9 cellular contexts compared by ENCODE assay signal in the genomic region with DNA sequence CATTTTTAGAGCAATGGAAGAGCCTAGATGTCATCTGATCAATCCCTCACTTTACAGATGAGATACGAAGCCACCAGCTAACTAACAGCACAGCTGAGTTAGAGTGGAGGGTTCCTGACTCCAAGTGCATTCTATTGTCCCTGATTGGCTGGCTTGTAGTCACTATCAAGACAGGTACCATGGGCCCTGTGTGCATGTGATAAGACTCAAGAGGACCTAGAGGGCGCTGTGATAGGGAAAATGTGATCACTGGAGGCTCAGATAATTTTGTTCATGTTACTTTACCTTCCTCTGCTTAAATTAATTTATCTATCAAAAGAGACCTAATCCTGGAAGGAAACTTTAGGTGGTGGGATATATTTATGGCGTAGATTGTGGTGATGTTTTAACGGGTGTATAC. TPM values are rescaled to one million over a fixed set of nuclear protein-coding genes. Genes with fewer than 3 reads are reported as not detected.
DNase-seq lines count a peak whose midpoint lies in the region; ATAC-seq and TF ChIP-seq lines count a peak whose summit lies in the region.
"Had no signal": no experiment of that assay in that cellular context is flagged by ENCODE, and none has a peak within 500 bp of the region (broad histone marks: within the 10 kb centered on the region; RNA-seq: fewer than 3 reads in every experiment).

No MANE protein-coding gene starts in this region.

- TF ChIP-seq CTCF in WTC11 (IDR thresholded peaks at IDR 0.05) (peak; percentile 42), mucosa of descending colon (IDR thresholded peaks at IDR 0.05) (no peak)

- POLR2A ChIA-PET in WTC11 (lab: Charles Lee) = no interaction called here

- ATAC-seq in WTC11 (peak; percentile 100), mucosa of descending colon (peak; percentile 82), GM21515 (IDR thresholded peaks at IDR 0.05; ENCODE audit: unreplicated experiment) (no peak), GM19023 (IDR thresholded peaks at IDR 0.05; ENCODE audit: unreplicated experiment) (no peak)

- no peaks in the 10 kb centered on the region; the same call in 1 of the 2 replicates for H3K27me3 Mint-ChIP-seq in WTC11 (ENCODE audit: low read depth)

- peaks cover 10% of the 10 kb centered on the region for H3K36me3 Mint-ChIP-seq in WTC11

- DNase-seq in DMS53 (lab: John Stamatoyannopoulos, UW) (peak; percentile 34), DMS53 treated with DMSO at 0.1 percent for 48 hours (lab: John Stamatoyannopoulos, UW; ENCODE audit: unreplicated experiment) (no peak), HUDEP-2 (lab: John Stamatoyannopoulos, UW; ENCODE audit: unreplicated experiment in 76 of 76) (peak in 50 of 76 experiments; percentile 2 to 79 (median 32)), WTC11 (ENCODE audit: low spot score) (peak; percentile 43), mucosa of descending colon (no peak), NK-92 (lab: John Stamatoyannopoulos, UW; ENCODE audit: unreplicated experiment) (no peak)

- no peak overlapping the region for H3K4me3 Mint-ChIP-seq in WTC11

- no peaks in the 10 kb centered on the region for H3K36me3 ChIP-seq in mucosa of descending colon (ENCODE audit: low read depth)
- H3K36me3 ChIP-seq: HAP-1 had no signal

- no peaks in the 10 kb centered on the region for H3K4me1 Mint-ChIP-seq in WTC11

- peaks cover 4% of the 10 kb centered on the region for H3K4me1 ChIP-seq in mucosa of descending colon (ENCODE audit: low read depth)
- H3K4me1 ChIP-seq: HAP-1 had no signal

- intact Hi-C loops in mucosa of descending colon (cut with DNase I, micrococcal nuclease) = no loop called here

- H3K9me3 ChIP-seq in mucosa of descending colon = no peaks in the 10 kb centered on the region
- H3K9me3 ChIP-seq: HAP-1 had no signal

- no peak overlapping the region for H3K27ac Mint-ChIP-seq in WTC11

- peaks cover 27% of the 10 kb centered on the region for H3K9me3 Mint-ChIP-seq in WTC11

- H3K4me3 ChIP-seq in mucosa of descending colon = no peak overlapping the region
- H3K4me3 ChIP-seq: HAP-1 had no signal

- CTCF ChIA-PET in WTC11 (lab: Charles Lee) = interaction anchor here (0.5 to 1.0 kb wide), 19 partner anchors 8 to 218 kb away, joined by 3 to 8 read pairs (median 4); partner anchors contain the start of genes SNAPC3 and TTC39B

TF ChIP-seq in WTC11, 78 proteins besides CTCF, POLR2A, EP300 and RAD21:
- TF ChIP-seq ATF1 (CRISPR knock-in tag; IDR thresholded peaks at IDR 0.05) (no peak), NFYB (CRISPR knock-in tag; conservative IDR thresholded peaks at IDR 0.05; ENCODE audit: low read depth) (peak; percentile 34; the same call in 1 of the 2 replicates)
TF ChIP-seq in WTC11: peak in this region for 1.

RNA-seq across cellular contexts. Expression of gene SNAPC3, which starts 19.5 kb away (rescaled TPM):
- 33.5 to 37.7 TPM (median 33.6 TPM) in 3 replicates for total RNA-seq in WTC11 (2021)
- total RNA-seq in mucosa of descending colon = 10 to 100 TPM; 32.2 to 44.9 (median 44.5) TPM

Comparison
In these comparisons a context has a peak if more than half of its experiments do, and no peak if none do; other contexts are left out.
1. DNase-seq: peak in DMS53 (single experiment), HUDEP-2 (50 of 76) and WTC11 (single experiment); none in DMS53 treated with DMSO at 0.1 percent for 48 hours (single experiment), mucosa of descending colon (0 of 3) and NK-92 (single experiment).
2. ATAC-seq: peak in WTC11 (single experiment) and mucosa of descending colon (single experiment); none in GM21515 (single experiment) and GM19023 (single experiment).